In genomic region chr1:99836171-99837122, GRCh38 we compare ENCODE assay signal across 8 cellular contexts. TPM values are rescaled to one million over a fixed set of nuclear protein-coding genes. Genes with fewer than 3 reads are reported as not detected.
DNase-seq lines count a peak whose midpoint lies in the region; ATAC-seq, FAIRE-seq and TF ChIP-seq lines count a peak whose summit lies in the region.
"Not testable (repeated sequence)": the region's sequence is repeated elsewhere in the genome, so short reads cannot be mapped to it uniquely, and the experiment has no call there.

No MANE protein-coding gene starts in this region.

- H3K27ac ChIP-seq in A549, SJCRH30: not testable (repeated sequence)
- H3K27ac ChIP-seq in psoas muscle = peak overlapping the region; percentile 87

- POLR2A ChIA-PET in A549 (lab: Yijun Ruan, JAX) = not testable (repeated sequence)

- intact Hi-C loops in psoas muscle (cut with DNase I) = not testable (repeated sequence)

- ATAC-seq in A549 = not testable (repeated sequence)
- peak; percentile 68 to 92 (median 90) for ATAC-seq in psoas muscle

- H3K9me3 ChIP-seq in A549; SJCRH30 (replicated peaks); psoas muscle: not testable (repeated sequence)

- H3K27ac Mint-ChIP-seq in mesothelial cell of epicardium = peak overlapping the region; percentile 34

- H3K4me1 ChIP-seq in A549 = not testable (repeated sequence)
- H3K4me1 ChIP-seq in SJCRH30 (peaks cover 10% of the 10 kb centered on the region), psoas muscle (peaks cover 19% of the 10 kb centered on the region)

- not testable (repeated sequence) for TF ChIP-seq POLR2A in A549 (IDR thresholded peaks at IDR 0.05; ENCODE audit: low read length)

- 52% methylated on average over 7 of the region's 7 CpGs for WGBS in A549 (ENCODE audit: missing lambda C conversion rate)
- WGBS in psoas muscle, 3 donors = 41 to 56% (median 46%) methylated on average over 7 of the region's 7 CpGs

- TF ChIP-seq RAD21 in A549 (conservative IDR thresholded peaks at IDR 0.05 in 1 of 2, IDR thresholded peaks at IDR 0.05 in 1 of 2) = not testable (repeated sequence)

- CTCF ChIA-PET in A549 (lab: Yijun Ruan, JAX) = not testable (repeated sequence)

- not testable (repeated sequence) for TF ChIP-seq CTCF in A549 (IDR thresholded peaks at IDR 0.05); epithelial cell of esophagus (IDR thresholded peaks at IDR 0.05; ENCODE audit: insufficient read depth, low read depth, low read length, missing control alignments); mesothelial cell of epicardium (IDR thresholded peaks at IDR 0.05; ENCODE audit: unreplicated experiment); psoas muscle (IDR thresholded peaks at IDR 0.05)

- H3K4me3 Mint-ChIP-seq in mesothelial cell of epicardium = not testable (repeated sequence)

- peak overlapping the region; percentile 30; the same call in 1 of the 3 replicates for H3K4me2 ChIP-seq in A549

- H3K4me3 ChIP-seq in A549; SJCRH30; epithelial cell of esophagus (ENCODE audit: low read length): not testable (repeated sequence)
- H3K4me3 ChIP-seq in psoas muscle = peak overlapping the region; percentile 4

- H3K4me1 Mint-ChIP-seq in mesothelial cell of epicardium = not testable (repeated sequence)

- H3K27me3 ChIP-seq in SJCRH30; psoas muscle (ENCODE audit: insufficient read depth in 3 of 3, low read length in 2 of 3): not testable (repeated sequence)

- H3K36me3 ChIP-seq in SJCRH30; psoas muscle (ENCODE audit: insufficient read depth in 1 of 2, low read depth in 1 of 2): not testable (repeated sequence)

- not testable (repeated sequence) for DNase-seq in A549 (ENCODE audit: low read depth in 1 of 2, low spot score in 1 of 2); mesothelial cell of epicardium (ENCODE audit: low spot score in 2 of 2, unreplicated experiment in 2 of 2); psoas muscle
- DNase-seq in ELF-1 (ENCODE audit: low read depth, low spot score) = peak; percentile 50
- peak; percentile 5 for DNase-seq in NCI-H146 treated with DMSO at 0.1 percent for 48 hours (lab: John Stamatoyannopoulos, UW; ENCODE audit: unreplicated experiment)
- DNase-seq in NCI-H345 (lab: John Stamatoyannopoulos, UW) = peak; percentile 2
- DNase-seq in SJCRH30 = peak; percentile 20 to 39
- peak; percentile 54 for DNase-seq in epithelial cell of esophagus (ENCODE audit: low read depth)

- H3K9me3 Mint-ChIP-seq in mesothelial cell of epicardium = peaks cover 31% of the 10 kb centered on the region

- H3K27me3 Mint-ChIP-seq in mesothelial cell of epicardium (ENCODE audit: low read depth) = not testable (repeated sequence)

- not testable (repeated sequence) for FAIRE-seq in A549 (lab: Jason Lieb, UNC)

- not testable (repeated sequence) for H3K36me3 Mint-ChIP-seq in mesothelial cell of epicardium

- TF ChIP-seq EP300 in A549 (IDR thresholded peaks at IDR 0.05) = not testable (repeated sequence)

RNA-seq across cellular contexts. Expression of gene AGL, which starts 13.7 kb away (rescaled TPM):
- polyA plus RNA-seq in A549 (2011; rRNA removed) (7.0 and 7.4 TPM in 2 replicates), A549 (2017; fragmentation: RNase III; extraction: RNeasy Plus Mini Kit Qiagen cat#74134 plus additional on column Dnase treatment) (4.9 to 5.7 TPM (median 5.5 TPM) in 3 replicates), psoas muscle (10 to 100 TPM in 2 of 3 donors, 1 to 10 TPM in 1; 8.4 to 82.7 (median 33.7) TPM)
- 0.86 and 0.91 TPM in 2 replicates for polyA plus RNA-seq in A549 (2012; cell fraction: cytosol; rRNA removed)
- polyA plus RNA-seq in A549 (2012; cell fraction: nucleus; rRNA removed) = 1.00 and 1.4 TPM in 2 replicates
- polyA minus RNA-seq in A549 (2011; rRNA and poly(A)+ RNA removed) = 5.0 and 5.6 TPM in 2 replicates
- 9.8 and 11.4 TPM in 2 replicates for total RNA-seq in SJCRH30 (2014; rRNA removed; shearing (Covaris generic))
- total RNA-seq in mesothelial cell of epicardium (25.0 to 27.1 TPM (median 25.7 TPM) in 3 replicates), psoas muscle (100 to 1,000 TPM; 110 to 159 (median 116) TPM)
